Comparison of ENCODE assay signal across 23 cellular contexts in the genomic region with DNA sequence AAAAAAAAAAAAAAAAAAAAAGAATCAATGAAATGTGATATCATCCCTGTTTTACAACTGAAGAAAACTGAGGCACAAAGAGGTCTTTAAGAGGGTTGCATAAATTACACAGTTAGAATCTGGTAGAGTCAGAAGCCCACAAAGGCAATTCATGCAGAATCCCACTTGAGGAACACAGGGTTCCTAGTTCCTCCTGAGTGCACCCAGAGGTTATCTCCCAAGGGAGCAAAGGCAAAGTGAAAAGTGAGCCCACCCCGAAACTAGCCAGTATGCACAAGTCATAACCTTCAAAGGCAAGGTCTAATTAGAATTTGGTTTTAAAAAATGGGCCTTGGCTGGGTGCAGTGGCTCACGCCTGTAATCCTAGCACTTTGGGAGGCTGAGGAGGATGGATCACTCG.
"Had no signal": no experiment of that assay in that cellular context is flagged by ENCODE, and none has a peak within 500 bp of the region (broad histone marks: within the 10 kb centered on the region; RNA-seq: fewer than 3 reads in every experiment).

No MANE protein-coding gene starts in this region.

- H3K27ac ChIP-seq: esophagus muscularis mucosa, foreskin keratinocyte, gastroesophageal sphincter, heart left ventricle, left lung, psoas muscle, skin epidermis, spleen, testis, tibial artery, upper lobe of left lung had no signal

- H3K4me1 ChIP-seq: esophagus muscularis mucosa, gastroesophageal sphincter, testis, tibial artery, upper lobe of left lung had no signal

- H3K4me3 ChIP-seq: esophagus muscularis mucosa, gastroesophageal sphincter, heart left ventricle, left lung, psoas muscle, skin epidermis, spleen, testis, tibial artery, upper lobe of left lung had no signal

- H3K27me3 ChIP-seq: esophagus muscularis mucosa, foreskin keratinocyte, gastroesophageal sphincter, heart left ventricle, left lung, spleen, testis, tibial artery, upper lobe of left lung had no signal

- H3K9me3 ChIP-seq: esophagus muscularis mucosa, gastroesophageal sphincter, heart left ventricle, left lung, psoas muscle, spleen, testis, tibial artery, upper lobe of left lung had no signal

- DNase-seq: effector CD8-positive, alpha-beta T cell; endodermal cell; foreskin keratinocyte; heart left ventricle; hippocampal formation; left cardiac atrium; left lung; mesenchymal stem cell; naive thymus-derived CD8-positive, alpha-beta T cell; nephron progenitor cell; nucleus accumbens; psoas muscle; right cardiac atrium; spleen; stimulated activated CD4-positive, alpha-beta T cell treated with anti-CD3 and anti-CD28 coated beads, Interleukin-4, amount 100 ng/mL, for 4 hours; stimulated activated naive CD8-positive, alpha-beta T cell treated with anti-CD3 and anti-CD28 coated beads, Interleukin-15, Interleukin-2, amounts not matched to agents 100 U/mL and 50 U/mL, for 24 hours; substantia nigra; testis; tibial artery; upper lobe of left lung had no signal
